Comparison of ENCODE assay signal across 8 cellular contexts in genomic region chr1:153404768-153405167, GRCh38. TPM values are rescaled to one million over a fixed set of nuclear protein-coding genes. Genes with fewer than 3 reads are reported as not detected.
DNase-seq lines count a peak whose midpoint lies in the region; ATAC-seq, FAIRE-seq and TF ChIP-seq lines count a peak whose summit lies in the region.

No MANE protein-coding gene starts in this region.

- no peak overlapping the region for H3K4me3 ChIP-seq in GM23338
- H3K4me3 ChIP-seq in K562 = no peak overlapping the region
- no peak overlapping the region for H3K4me3 ChIP-seq in left lung

- H3K27ac ChIP-seq in GM23338 (ENCODE audit: low read depth) = no peak overlapping the region
- no peak overlapping the region for H3K27ac ChIP-seq in K562 (ENCODE audit: extremely low read depth, low read depth, low read length)
- H3K27ac ChIP-seq in left lung = no peak overlapping the region

- CTCF ChIA-PET in T-cell (lab: Charles Lee) = no interaction called here
- CTCF ChIA-PET in K562 (lab: Yijun Ruan, JAX; ENCODE audit: low intra/inter-chr PET ratio) = interaction anchor here (0.6 to 0.7 kb wide), 2 partner anchors 274 to 927 kb away, joined by 4 read pairs; no protein-coding TSS in a partner anchor

- no peak overlapping the region for H3K9ac ChIP-seq in K562 (ENCODE audit: insufficient read depth in 1 of 2, low read depth in 2 of 2, low read length in 2 of 2)

- DNase-seq in ACHN (peak; percentile 44), GM23338 (ENCODE audit: low spot score) (peak; percentile 69), T-cell (peak in 31 of 34 experiments; percentile 14 to 60 (median 41)), K562 (ENCODE audit: extremely low read depth in 1 of 4, low spot score in 3 of 4) (peak; percentile 71 to 78 (median 75)), left lung (peak; percentile 72 to 94)
- DNase-seq in stimulated activated CD8-positive, alpha-beta memory T cell treated with anti-CD3 and anti-CD28 coated beads, Interleukin-7, amount 100 ng/mL, for 48 hours (ENCODE audit: extremely low read depth in 1 of 2, low read depth in 1 of 2) = peak; percentile 18 to 25

- H3K27me3 Mint-ChIP-seq in GM23338 (ENCODE audit: insufficient read depth, low read depth, poor library complexity) = peaks cover 18% of the 10 kb centered on the region
- peaks cover 10 to 33% of the 10 kb centered on the region in 2 donors for H3K27me3 Mint-ChIP-seq in T-cell

- H3K4me1 ChIP-seq in GM23338 (ENCODE audit: insufficient read depth) = no peaks in the 10 kb centered on the region
- no peaks in the 10 kb centered on the region; a peak in 1 of 5 replicates for H3K4me1 ChIP-seq in K562 (replicated peaks in 1 of 2; ENCODE audit: control insufficient read depth in 2 of 2, insufficient read depth in 2 of 2, low read length in 2 of 2)
- peaks cover 0 to 26% of the 10 kb centered on the region in 2 donors for H3K4me1 ChIP-seq in left lung

- H3K36me3 Mint-ChIP-seq in GM23338 (ENCODE audit: low read depth) (peaks cover 2% of the 10 kb centered on the region), T-cell (no peaks in the 10 kb centered on the region)

- H3K27ac Mint-ChIP-seq in GM23338 (no peak overlapping the region), T-cell (no peak overlapping the region)

- H3K9me1 ChIP-seq in K562 (ENCODE audit: control insufficient read depth, insufficient read depth, low read length) = no peaks in the 10 kb centered on the region

- H3K4me3 Mint-ChIP-seq in GM23338 = no peak overlapping the region
- H3K4me3 Mint-ChIP-seq in T-cell = no peak overlapping the region

- peak; percentile 49 for FAIRE-seq in K562 (lab: Jason Lieb, UNC)

- H2AFZ ChIP-seq in GM23338 (no peak overlapping the region), K562 (ENCODE audit: low read depth, low read length) (no peak overlapping the region)

- BruUV-seq in K562 (replicated peaks; lab: Mats Ljungman, UMichigan) = no TSS peak

- H3K36me3 ChIP-seq in GM23338 (ENCODE audit: insufficient read depth) (no peaks in the 10 kb centered on the region), K562 (ENCODE audit: control insufficient read depth, insufficient read depth, low read length) (no peaks in the 10 kb centered on the region), left lung (no peaks in the 10 kb centered on the region)

- in situ Hi-C loops in ACHN (cut with HindIII; ENCODE audit: low pct_ligation_motif_present, low pct_unique_long_range_greater_than_20kb, low sequenced_read_pairs) (loop anchor here (10.0 kb wide), 1 partner anchor 50 kb away; the partner anchor contains the start of gene S100A9), K562 (cut with MboI) (no loop called here)

- peak; percentile 83 to 85 for TF ChIP-seq CTCF in GM23338 (conservative IDR thresholded peaks at IDR 0.05; ENCODE audit: low read depth in 2 of 2)
- TF ChIP-seq CTCF in K562 (IDR thresholded peaks at IDR 0.05 in 2 of 3, conservative IDR thresholded peaks at IDR 0.05 in 1 of 3; ENCODE audit: insufficient read depth in 2 of 3, low read depth in 1 of 3, low read length in 3 of 3) = peak; percentile 68 to 85 (median 81)
- peak; percentile 40 to 87 for TF ChIP-seq CTCF in left lung (IDR thresholded peaks at IDR 0.05)

- WGBS in K562 (ENCODE audit: insufficient coverage, low coverage, missing lambda C conversion rate) = 11% methylated on average over 15 of the region's 15 CpGs

- no peaks in the 10 kb centered on the region for H4K20me1 ChIP-seq in GM23338 (replicated peaks; ENCODE audit: insufficient read depth)
- H4K20me1 ChIP-seq in K562 (replicated peaks; ENCODE audit: control insufficient read depth, insufficient read depth, low read length) = 0 out of 2 replicates have a peak, but pooled peaks cover 2% of the 10 kb centered on the region

- TF ChIP-seq RAD21 in K562 (CRISPR knock-in tag; conservative IDR thresholded peaks at IDR 0.05 in 1 of 2, IDR thresholded peaks at IDR 0.05 in 1 of 2) = peak in 1 of 2 experiments; percentile 50; a peak in 3 of 4 replicates

- TF ChIP-seq POLR2A in K562 (conservative IDR thresholded peaks at IDR 0.05) = no peak

- TF ChIP-seq EP300 in K562 (IDR thresholded peaks at IDR 0.05; ENCODE audit: low read length) = no peak

- H3K9me3 ChIP-seq in K562 (replicated peaks; ENCODE audit: control insufficient read depth, insufficient read depth, low read depth, low read length) (no peaks in the 10 kb centered on the region), left lung (no peaks in the 10 kb centered on the region)

- 0 out of 2 replicates have a peak, but pooled peaks cover 3% of the 10 kb centered on the region for H3K9me2 ChIP-seq in GM23338 (ENCODE audit: insufficient read depth)

- ATAC-seq in GM23338 = peak; percentile 87
- peak; percentile 46 to 61 (median 59) for ATAC-seq in T-cell (replicated peaks in 1 of 4)
- ATAC-seq in K562 = peak; percentile 84
- ATAC-seq in left lung = peak; percentile 88
- no peak for ATAC-seq in HG02981 (IDR thresholded peaks at IDR 0.05; ENCODE audit: unreplicated experiment)
- ATAC-seq in GM21786 (IDR thresholded peaks at IDR 0.05; ENCODE audit: unreplicated experiment) = no peak

- no peaks in the 10 kb centered on the region for H3F3A ChIP-seq in GM23338 (replicated peaks; ENCODE audit: low read depth)

- intact Hi-C loops in K562 (cut with micrococcal nuclease) = no loop called here
- intact Hi-C loops in left lung (cut with DNase I) = no loop called here

- H3K27me3 ChIP-seq in GM23338 (ENCODE audit: insufficient read depth) (peaks cover 9% of the 10 kb centered on the region; the same call in 1 of the 2 replicates), K562 (ENCODE audit: control insufficient read depth in 2 of 2, insufficient read depth in 2 of 2, low read length in 2 of 2) (peaks cover 8 to 27% of the 10 kb centered on the region in 2 experiments; a peak in 3 of 5 replicates), left lung (peaks cover 0 to 23% of the 10 kb centered on the region in 2 donors)

- H3K9me3 Mint-ChIP-seq in GM23338 (peaks cover 7% of the 10 kb centered on the region), T-cell (peaks cover 0 to 5% (median 4%) of the 10 kb centered on the region in 3 donors)

- H3K79me2 ChIP-seq in GM23338 (replicated peaks; ENCODE audit: insufficient read depth) (no peaks in the 10 kb centered on the region), K562 (ENCODE audit: control insufficient read depth, insufficient read depth, low read length) (no peaks in the 10 kb centered on the region)

- peaks cover 13% of the 10 kb centered on the region for H3K4me1 Mint-ChIP-seq in GM23338
- H3K4me1 Mint-ChIP-seq in T-cell = peaks cover 26 to 29% (median 27%) of the 10 kb centered on the region in 3 donors

- POLR2A ChIA-PET in T-cell (lab: Charles Lee) (no interaction called here), K562 (lab: Yijun Ruan, JAX) (no interaction called here)

- no peak overlapping the region for H3K4me2 ChIP-seq in GM23338
- no peak overlapping the region for H3K4me2 ChIP-seq in K562 (ENCODE audit: insufficient read depth, low read length)

RNA-seq across cellular contexts. Expression of gene S100A7A, which starts 11.6 kb away (rescaled TPM):
- not detected in 2 replicates for total RNA-seq in GM23338 (2014; rRNA removed; shearing (Covaris generic))
- polyA plus RNA-seq in GM23338 (2016; fragmentation: Nextera tagmentation; extraction: Ambion mirVana) = not detected in 2 replicates
- not detected for total RNA-seq in T-cell
- total RNA-seq in K562 (2011; cell fraction: chromatin; rRNA removed; ENCODE audit: low replicate concordance) = not detected in 2 replicates
- not detected in 2 replicates for total RNA-seq in K562 (2011; cell fraction: nucleolus; rRNA removed)
- total RNA-seq in K562 (2011; cell fraction: nucleoplasm; rRNA removed) = not detected in 2 replicates
- not detected in 2 replicates for total RNA-seq in K562 (2014; rRNA removed)
- total RNA-seq in K562 (2014; rRNA removed; fragmentation: Illumina TruSeq; extraction: Trizol) = not detected in 2 replicates
- total RNA-seq in K562 (2015; rRNA removed; fragmentation: Illumina TruSeq; extraction: Trizol) = not detected in 2 replicates
- not detected in 2 replicates for total RNA-seq in K562 (2021)
- not detected in 2 replicates for polyA plus RNA-seq in K562 (2011; rRNA removed)
- not detected in 2 replicates for polyA plus RNA-seq in K562 (2011; cell fraction: cytosol; rRNA removed)
- not detected in 2 replicates for polyA plus RNA-seq in K562 (2011; cell fraction: nucleus; rRNA removed)
- 0.03 TPM in 1 of 2 replicates, not detected in the other for polyA plus RNA-seq in K562 (2012)
- not detected in 2 replicates for polyA plus RNA-seq in K562 (2014; fragmentation: Illumina TruSeq; extraction: Trizol)
- polyA plus RNA-seq in K562 (2014; fragmentation: Nextera tagmentation; extraction: Ambion mirVana) = not detected
- polyA plus RNA-seq in K562 (2014; rRNA removed) = not detected in 2 replicates
- not detected in 2 replicates for polyA minus RNA-seq in K562 (2011; rRNA and poly(A)+ RNA removed)
- polyA minus RNA-seq in K562 (2011; cell fraction: cytosol; rRNA and poly(A)+ RNA removed) = not detected in 2 replicates
- not detected in 2 replicates for polyA minus RNA-seq in K562 (2011; cell fraction: nucleus; rRNA and poly(A)+ RNA removed)
- not detected for total RNA-seq in left lung

RNA-seq across cellular contexts. Expression of gene S100A8, which starts 13.9 kb away (rescaled TPM):
- total RNA-seq in GM23338 (2014; rRNA removed; shearing (Covaris generic)) = not detected in 2 replicates
- polyA plus RNA-seq in GM23338 (2016; fragmentation: Nextera tagmentation; extraction: Ambion mirVana) (not detected in 2 replicates), K562 (2011; rRNA removed) (not detected in 2 replicates), K562 (2014; fragmentation: Illumina TruSeq; extraction: Trizol) (not detected in 2 replicates), K562 (2014; fragmentation: Nextera tagmentation; extraction: Ambion mirVana) (under 1 TPM in 1 of 2 experiments, not detected in 1; 0.15 TPM), K562 (2014; rRNA removed) (not detected in 2 replicates)
- total RNA-seq in T-cell (1 to 10 TPM in 2 of 5 donors, not detected in 3; 1.1 to 3.8 TPM), K562 (2014; rRNA removed) (not detected in 2 replicates), K562 (2014; rRNA removed; fragmentation: Illumina TruSeq; extraction: Trizol) (not detected in 2 replicates), K562 (2015; rRNA removed; fragmentation: Illumina TruSeq; extraction: Trizol) (not detected in 2 replicates), K562 (2021) (0.42 and 0.60 TPM in 2 replicates), left lung (1,000 to 10,000 TPM in 1 of 2 donors, 10 to 100 TPM in 1; 97.7 to 1,365 TPM)
- not detected in 2 replicates for total RNA-seq in K562 (2011; cell fraction: chromatin; rRNA removed; ENCODE audit: low replicate concordance)
- not detected in 2 replicates for total RNA-seq in K562 (2011; cell fraction: nucleolus; rRNA removed)
- total RNA-seq in K562 (2011; cell fraction: nucleoplasm; rRNA removed) = not detected in 2 replicates
- not detected in 2 replicates for polyA plus RNA-seq in K562 (2011; cell fraction: cytosol; rRNA removed)
- polyA plus RNA-seq in K562 (2011; cell fraction: nucleus; rRNA removed) = not detected in 2 replicates
- not detected in 2 replicates for polyA plus RNA-seq in K562 (2012)
- polyA minus RNA-seq in K562 (2011; rRNA and poly(A)+ RNA removed) = not detected in 2 replicates
- polyA minus RNA-seq in K562 (2011; cell fraction: cytosol; rRNA and poly(A)+ RNA removed) = not detected in 2 replicates
- polyA minus RNA-seq in K562 (2011; cell fraction: nucleus; rRNA and poly(A)+ RNA removed) = not detected in 2 replicates

RNA-seq across cellular contexts. Expression of gene S100A12, which starts 29.3 kb away (rescaled TPM):
- total RNA-seq in GM23338 (2014; rRNA removed; shearing (Covaris generic)) = not detected in 2 replicates
- polyA plus RNA-seq in GM23338 (2016; fragmentation: Nextera tagmentation; extraction: Ambion mirVana) (not detected in 2 replicates), K562 (2011; rRNA removed) (not detected in 2 replicates), K562 (2014; fragmentation: Illumina TruSeq; extraction: Trizol) (not detected in 2 replicates), K562 (2014; fragmentation: Nextera tagmentation; extraction: Ambion mirVana) (not detected), K562 (2014; rRNA removed) (not detected in 2 replicates)
- total RNA-seq in T-cell (1 to 10 TPM in 1 of 5 donors, not detected in 4; 1.1 TPM), K562 (2014; rRNA removed) (not detected in 2 replicates), K562 (2014; rRNA removed; fragmentation: Illumina TruSeq; extraction: Trizol) (not detected in 2 replicates), K562 (2015; rRNA removed; fragmentation: Illumina TruSeq; extraction: Trizol) (not detected in 2 replicates), K562 (2021) (not detected in 2 replicates), left lung (100 to 1,000 TPM in 1 of 2 donors, 10 to 100 TPM in 1; 12.1 to 178 TPM)
- total RNA-seq in K562 (2011; cell fraction: chromatin; rRNA removed; ENCODE audit: low replicate concordance) = not detected in 2 replicates
- total RNA-seq in K562 (2011; cell fraction: nucleolus; rRNA removed) = not detected in 2 replicates
- total RNA-seq in K562 (2011; cell fraction: nucleoplasm; rRNA removed) = not detected in 2 replicates
- not detected in 2 replicates for polyA plus RNA-seq in K562 (2011; cell fraction: cytosol; rRNA removed)
- polyA plus RNA-seq in K562 (2011; cell fraction: nucleus; rRNA removed) = not detected in 2 replicates
- polyA plus RNA-seq in K562 (2012) = not detected in 2 replicates
- not detected in 2 replicates for polyA minus RNA-seq in K562 (2011; rRNA and poly(A)+ RNA removed)
- not detected in 2 replicates for polyA minus RNA-seq in K562 (2011; cell fraction: cytosol; rRNA and poly(A)+ RNA removed)
- not detected in 2 replicates for polyA minus RNA-seq in K562 (2011; cell fraction: nucleus; rRNA and poly(A)+ RNA removed)

RNA-seq across cellular contexts. Expression of gene S100A9, which starts 47.1 kb away (rescaled TPM):
- total RNA-seq in GM23338 (2014; rRNA removed; shearing (Covaris generic)) = not detected in 2 replicates
- not detected in 2 replicates for polyA plus RNA-seq in GM23338 (2016; fragmentation: Nextera tagmentation; extraction: Ambion mirVana)
- total RNA-seq in T-cell = 10 to 100 TPM in 1 of 5 donors, 1 to 10 TPM in 2, under 1 TPM in 1, not detected in 1; 0.98 to 11.5 (median 2.5) TPM
- total RNA-seq in K562 (2011; cell fraction: chromatin; rRNA removed; ENCODE audit: low replicate concordance) = not detected in 2 replicates
- total RNA-seq in K562 (2011; cell fraction: nucleolus; rRNA removed) = not detected in 2 replicates
- total RNA-seq in K562 (2011; cell fraction: nucleoplasm; rRNA removed) = not detected in 2 replicates
- not detected in 2 replicates for total RNA-seq in K562 (2014; rRNA removed)
- not detected in 2 replicates for total RNA-seq in K562 (2014; rRNA removed; fragmentation: Illumina TruSeq; extraction: Trizol)
- not detected in 2 replicates for total RNA-seq in K562 (2015; rRNA removed; fragmentation: Illumina TruSeq; extraction: Trizol)
- total RNA-seq in K562 (2021) = 0.34 and 0.80 TPM in 2 replicates
- not detected in 2 replicates for polyA plus RNA-seq in K562 (2011; rRNA removed)
- not detected in 2 replicates for polyA plus RNA-seq in K562 (2011; cell fraction: cytosol; rRNA removed)
- polyA plus RNA-seq in K562 (2011; cell fraction: nucleus; rRNA removed) = not detected in 2 replicates
- polyA plus RNA-seq in K562 (2012) = not detected in 2 replicates
- not detected in 2 replicates for polyA plus RNA-seq in K562 (2014; fragmentation: Illumina TruSeq; extraction: Trizol)
- polyA plus RNA-seq in K562 (2014; fragmentation: Nextera tagmentation; extraction: Ambion mirVana) = not detected
- polyA plus RNA-seq in K562 (2014; rRNA removed) = not detected in 2 replicates
- polyA minus RNA-seq in K562 (2011; rRNA and poly(A)+ RNA removed) = not detected in 2 replicates
- polyA minus RNA-seq in K562 (2011; cell fraction: cytosol; rRNA and poly(A)+ RNA removed) = not detected in 2 replicates
- polyA minus RNA-seq in K562 (2011; cell fraction: nucleus; rRNA and poly(A)+ RNA removed) = not detected in 2 replicates
- total RNA-seq in left lung = 1,000 to 10,000 TPM in 1 of 2 donors, 100 to 1,000 TPM in 1; 193 to 1,552 TPM

RNA-seq across cellular contexts. Expression of gene S100A7, which starts 55.7 kb away (rescaled TPM):
- not detected in 2 replicates for total RNA-seq in GM23338 (2014; rRNA removed; shearing (Covaris generic))
- not detected in 2 replicates for polyA plus RNA-seq in GM23338 (2016; fragmentation: Nextera tagmentation; extraction: Ambion mirVana)
- not detected for total RNA-seq in T-cell
- total RNA-seq in K562 (2011; cell fraction: chromatin; rRNA removed; ENCODE audit: low replicate concordance) = not detected in 2 replicates
- not detected in 2 replicates for total RNA-seq in K562 (2011; cell fraction: nucleolus; rRNA removed)
- not detected in 2 replicates for total RNA-seq in K562 (2011; cell fraction: nucleoplasm; rRNA removed)
- total RNA-seq in K562 (2014; rRNA removed) = not detected in 2 replicates
- total RNA-seq in K562 (2014; rRNA removed; fragmentation: Illumina TruSeq; extraction: Trizol) = not detected in 2 replicates
- total RNA-seq in K562 (2015; rRNA removed; fragmentation: Illumina TruSeq; extraction: Trizol) = not detected in 2 replicates
- not detected in 2 replicates for total RNA-seq in K562 (2021)
- polyA plus RNA-seq in K562 (2011; rRNA removed) = not detected in 2 replicates
- polyA plus RNA-seq in K562 (2011; cell fraction: cytosol; rRNA removed) = not detected in 2 replicates
- not detected in 2 replicates for polyA plus RNA-seq in K562 (2011; cell fraction: nucleus; rRNA removed)
- not detected in 2 replicates for polyA plus RNA-seq in K562 (2012)
- not detected in 2 replicates for polyA plus RNA-seq in K562 (2014; fragmentation: Illumina TruSeq; extraction: Trizol)
- not detected for polyA plus RNA-seq in K562 (2014; fragmentation: Nextera tagmentation; extraction: Ambion mirVana)
- polyA plus RNA-seq in K562 (2014; rRNA removed) = not detected in 2 replicates
- not detected in 2 replicates for polyA minus RNA-seq in K562 (2011; rRNA and poly(A)+ RNA removed)
- not detected in 2 replicates for polyA minus RNA-seq in K562 (2011; cell fraction: cytosol; rRNA and poly(A)+ RNA removed)
- polyA minus RNA-seq in K562 (2011; cell fraction: nucleus; rRNA and poly(A)+ RNA removed) = not detected in 2 replicates
- total RNA-seq in left lung = not detected

Comparison
In these comparisons a context has a peak if more than half of its experiments do, and no peak if none do; other contexts are left out.
1. DNase-seq: peak in every context shown above with its lines; median percentile 83 in left lung; 75 in K562; 69 in GM23338; 44 in ACHN; 41 in T-cell; 22 in stimulated activated CD8-positive, alpha-beta memory T cell treated with anti-CD3 and anti-CD28 coated beads, Interleukin-7, amount 100 ng/mL, for 48 hours.
2. ATAC-seq: peak in GM23338 (single experiment), T-cell (4 of 4), K562 (single experiment) and left lung (single experiment); none in HG02981 (single experiment) and GM21786 (single experiment).
3. RNA of gene S100A8, which starts 13.9 kb away (total RNA-seq): 97.7 to 1,365 TPM in left lung; 1.1 to 3.8 TPM in T-cell, 0.42 to 0.60 TPM in K562 and not detected in GM23338; every median in the first group is over 10 times any median in the second.
4. RNA of gene S100A12, which starts 29.3 kb away (total RNA-seq): 12.1 to 178 TPM in left lung; not detected in GM23338, 1.1 TPM in T-cell and not detected in K562; every median in the first group is over 4 times any median in the second.
5. Peak in every context shown above with its lines, with median percentiles within 50 percentile points of each other: CTCF ChIP-seq.